Comparison of ENCODE assay signal across 10 cellular contexts in the genomic region with DNA sequence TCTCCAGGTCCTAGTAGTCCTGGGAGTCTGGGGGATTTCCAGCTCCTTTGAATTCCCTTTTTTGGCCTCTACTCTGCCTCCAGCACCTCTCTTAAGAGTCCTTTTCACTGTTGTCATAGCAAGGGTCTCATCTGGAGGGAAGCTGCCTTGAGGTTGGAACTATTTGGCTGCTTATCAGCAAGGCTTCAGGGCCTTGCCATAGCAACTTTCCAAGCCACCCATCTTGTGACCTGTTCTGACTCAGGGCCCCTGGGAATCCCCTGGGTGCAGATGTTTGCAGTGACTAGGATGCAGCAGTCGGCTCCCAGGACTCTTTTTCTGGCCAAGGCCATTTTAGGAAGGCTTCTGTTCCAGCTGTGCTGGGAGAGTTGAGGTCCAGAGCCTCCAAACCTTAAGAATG. TPM values are rescaled to one million over a fixed set of nuclear protein-coding genes. Genes with fewer than 3 reads are reported as not detected.
DNase-seq lines count a peak whose midpoint lies in the region; ATAC-seq, FAIRE-seq and TF ChIP-seq lines count a peak whose summit lies in the region.
"Had no signal": no experiment of that assay in that cellular context is flagged by ENCODE, and none has a peak within 500 bp of the region (broad histone marks: within the 10 kb centered on the region; RNA-seq: fewer than 3 reads in every experiment).

No MANE protein-coding gene starts in this region.

- H4K20me1 ChIP-seq in K562 (replicated peaks; ENCODE audit: control insufficient read depth, insufficient read depth, low read length) = no peaks in the 10 kb centered on the region

- H3K27ac Mint-ChIP-seq in CD14-positive monocyte (peak overlapping the region in 4 of 7 donors; percentile 26 to 61 (median 44)), naive B cell (peak overlapping the region in 5 of 6 donors; percentile 5 to 93 (median 82))
- no peak overlapping the region for H3K27ac Mint-ChIP-seq in CD4-positive, alpha-beta T cell
- H3K27ac Mint-ChIP-seq: activated naive CD8-positive, alpha-beta T cell had no signal

- no peak for TF ChIP-seq POLR2A in K562 (conservative IDR thresholded peaks at IDR 0.05)

- H3K9ac ChIP-seq in K562 (ENCODE audit: insufficient read depth in 1 of 2, low read depth in 2 of 2, low read length in 2 of 2) = no peak overlapping the region; a peak in 1 of 4 replicates

- CTCF ChIA-PET in K562 (lab: Yijun Ruan, JAX; ENCODE audit: low intra/inter-chr PET ratio) = interaction anchor here (0.5 kb wide), 1 partner anchor 14 kb away, joined by 3 read pairs; no protein-coding TSS in a partner anchor
- CTCF ChIA-PET in CD4-positive, alpha-beta T cell (lab: Charles Lee) = no interaction called here

- in situ Hi-C loops in K562 (cut with MboI) = no loop called here

- H3K4me1 Mint-ChIP-seq in CD14-positive monocyte = peaks cover 68% of the 10 kb centered on the region
- peaks cover 56 to 95% (median 73%) of the 10 kb centered on the region in 3 donors for H3K4me1 Mint-ChIP-seq in naive B cell
- peaks cover 14% of the 10 kb centered on the region for H3K4me1 Mint-ChIP-seq in CD4-positive, alpha-beta T cell (ENCODE audit: low read depth)

- no peaks in the 10 kb centered on the region for H3K36me3 ChIP-seq in K562 (ENCODE audit: control insufficient read depth, insufficient read depth, low read length)

- no peak overlapping the region; the same call in 1 of the 2 replicates for H3K4me2 ChIP-seq in K562 (ENCODE audit: insufficient read depth, low read length)

- no peaks in the 10 kb centered on the region for H3K9me1 ChIP-seq in K562 (ENCODE audit: control insufficient read depth, insufficient read depth, low read length)

- H3K9me3 Mint-ChIP-seq in CD14-positive monocyte = no peaks in the 10 kb centered on the region
- no peaks in the 10 kb centered on the region for H3K9me3 Mint-ChIP-seq in naive B cell
- no peaks in the 10 kb centered on the region for H3K9me3 Mint-ChIP-seq in CD4-positive, alpha-beta T cell

- peaks cover 10 to 20% of the 10 kb centered on the region in 2 experiments for H3K4me1 ChIP-seq in K562 (replicated peaks in 1 of 2; ENCODE audit: control insufficient read depth in 2 of 2, insufficient read depth in 2 of 2, low read length in 2 of 2)

- no peaks in the 10 kb centered on the region for H3K36me3 Mint-ChIP-seq in CD14-positive monocyte
- peaks cover 10 to 24% of the 10 kb centered on the region in 2 donors for H3K36me3 Mint-ChIP-seq in naive B cell
- H3K36me3 Mint-ChIP-seq in CD4-positive, alpha-beta T cell (ENCODE audit: low read depth) = no peaks in the 10 kb centered on the region
- H3K36me3 Mint-ChIP-seq: activated naive CD8-positive, alpha-beta T cell had no signal

- intact Hi-C loops in CD14-positive monocyte (cut with micrococcal nuclease) = loop anchor here in 1 of 2 donors (10.0 kb wide), 1 partner anchor 50 kb away; no protein-coding TSS in a partner anchor
- intact Hi-C loops in K562 (cut with micrococcal nuclease) = no loop called here
- intact Hi-C loops in CD4-positive, alpha-beta T cell (cut with DNase I, micrococcal nuclease) = no loop called here

- no peak for FAIRE-seq in K562 (lab: Jason Lieb, UNC)

- H3K9me3 ChIP-seq in K562 (replicated peaks; ENCODE audit: control insufficient read depth, insufficient read depth, low read depth, low read length) = no peaks in the 10 kb centered on the region
- no peaks in the 10 kb centered on the region for H3K9me3 ChIP-seq in CD4-positive, alpha-beta T cell (ENCODE audit: control insufficient read depth, low read length)

- 0 out of 2 replicates have a peak, but pooled peaks have one; percentile 10 for TF ChIP-seq EP300 in K562 (IDR thresholded peaks at IDR 0.05; ENCODE audit: low read length)

- H3K27ac ChIP-seq in K562 (ENCODE audit: extremely low read depth, low read depth, low read length) = no peak overlapping the region
- H3K27ac ChIP-seq in CD4-positive, alpha-beta T cell (ENCODE audit: low read depth, low read length) = no peak overlapping the region

- no peak overlapping the region; the same call in 1 of the 2 replicates for H2AFZ ChIP-seq in K562 (ENCODE audit: low read depth, low read length)

- no TSS peak for BruUV-seq in K562 (replicated peaks; lab: Mats Ljungman, UMichigan)

- TF ChIP-seq CTCF in CD14-positive monocyte (IDR thresholded peaks at IDR 0.05) (no peak), K562 (IDR thresholded peaks at IDR 0.05 in 2 of 3, conservative IDR thresholded peaks at IDR 0.05 in 1 of 3; ENCODE audit: insufficient read depth in 2 of 3, low read depth in 1 of 3, low read length in 3 of 3) (no peak)
- no peak for TF ChIP-seq CTCF in CD4-positive, alpha-beta T cell (IDR thresholded peaks at IDR 0.05)

- no peak for DNase-seq in CD14-positive monocyte (ENCODE audit: low spot score)
- peak in 2 of 4 experiments; percentile 22 to 77 for DNase-seq in K562 (ENCODE audit: extremely low read depth in 1 of 4, low spot score in 3 of 4)
- no peak for DNase-seq in naive B cell
- no peak for DNase-seq in CD4-positive, alpha-beta T cell

- no peak overlapping the region for H3K4me3 ChIP-seq in K562

- POLR2A ChIA-PET in K562 (lab: Yijun Ruan, JAX) = interaction anchor here (1.0 to 1.3 kb wide), 3 partner anchors 8 to 107 kb away, joined by 3 to 5 read pairs (median 5); no protein-coding TSS in a partner anchor
- POLR2A ChIA-PET in CD4-positive, alpha-beta T cell (lab: Charles Lee) = no interaction called here

- ATAC-seq in HG02981 (IDR thresholded peaks at IDR 0.05; ENCODE audit: unreplicated experiment) (peak; percentile 48), K562 (no peak; the same call in 2 of the 3 replicates), naive B cell (ENCODE audit: low read depth in 2 of 2) (peak; percentile 37 to 52), HG03571 (IDR thresholded peaks at IDR 0.05; ENCODE audit: unreplicated experiment) (no peak), HG02623 (IDR thresholded peaks at IDR 0.05; ENCODE audit: unreplicated experiment) (no peak), HG02588 (IDR thresholded peaks at IDR 0.05; ENCODE audit: unreplicated experiment) (no peak)
- no peak for ATAC-seq in CD4-positive, alpha-beta T cell (ENCODE audit: poor library complexity)
- ATAC-seq: left lobe of liver had no signal

- H3K4me3 Mint-ChIP-seq in CD14-positive monocyte (no peak overlapping the region), naive B cell (peak overlapping the region in 7 of 8 donors; percentile 47 to 81 (median 61))
- H3K4me3 Mint-ChIP-seq in CD4-positive, alpha-beta T cell = no peak overlapping the region
- H3K4me3 Mint-ChIP-seq: activated naive CD8-positive, alpha-beta T cell had no signal

- no peaks in the 10 kb centered on the region for H3K27me3 Mint-ChIP-seq in CD14-positive monocyte (ENCODE audit: low read depth in 3 of 3)
- H3K27me3 Mint-ChIP-seq in naive B cell = no peaks in the 10 kb centered on the region
- no peaks in the 10 kb centered on the region for H3K27me3 Mint-ChIP-seq in CD4-positive, alpha-beta T cell
- H3K27me3 Mint-ChIP-seq: activated naive CD8-positive, alpha-beta T cell had no signal

- no peaks in the 10 kb centered on the region for H3K27me3 ChIP-seq in K562 (ENCODE audit: control insufficient read depth in 2 of 2, insufficient read depth in 2 of 2, low read length in 2 of 2)
- H3K27me3 ChIP-seq in CD4-positive, alpha-beta T cell (ENCODE audit: control insufficient read depth, insufficient read depth, low read length) = no peaks in the 10 kb centered on the region

- WGBS in K562 (ENCODE audit: insufficient coverage, low coverage, missing lambda C conversion rate) = 0% methylated on average over 1 of the region's 1 CpG

- no peak for TF ChIP-seq RAD21 in K562 (CRISPR knock-in tag; conservative IDR thresholded peaks at IDR 0.05 in 1 of 2, IDR thresholded peaks at IDR 0.05 in 1 of 2)

- H3K79me2 ChIP-seq in K562 (ENCODE audit: control insufficient read depth, insufficient read depth, low read length) = no peaks in the 10 kb centered on the region

RNA-seq across cellular contexts. Expression of a gene that starts 12.4 kb away (rescaled TPM):
- polyA plus RNA-seq in CD14-positive monocyte = under 1 TPM; 0.67 to 0.84 TPM
- total RNA-seq in K562 (2011; cell fraction: chromatin; rRNA removed; ENCODE audit: low replicate concordance) = 1.0 TPM in 1 of 2 replicates, not detected in the other
- 0.83 and 0.92 TPM in 2 replicates for total RNA-seq in K562 (2011; cell fraction: nucleolus; rRNA removed)
- total RNA-seq in K562 (2011; cell fraction: nucleoplasm; rRNA removed) = 0.59 and 0.92 TPM in 2 replicates
- total RNA-seq in K562 (2014; rRNA removed) = 4.9 and 7.4 TPM in 2 replicates
- 1.6 and 2.9 TPM in 2 replicates for total RNA-seq in K562 (2014; rRNA removed; fragmentation: Illumina TruSeq; extraction: Trizol)
- 5.0 and 6.1 TPM in 2 replicates for total RNA-seq in K562 (2015; rRNA removed; fragmentation: Illumina TruSeq; extraction: Trizol)
- 4.7 and 5.1 TPM in 2 replicates for total RNA-seq in K562 (2021)
- polyA plus RNA-seq in K562 (2011; rRNA removed) = 3.0 and 4.6 TPM in 2 replicates
- 6.9 and 7.3 TPM in 2 replicates for polyA plus RNA-seq in K562 (2011; cell fraction: cytosol; rRNA removed)
- polyA plus RNA-seq in K562 (2011; cell fraction: nucleus; rRNA removed) = 3.2 and 3.7 TPM in 2 replicates
- 6.9 and 7.4 TPM in 2 replicates for polyA plus RNA-seq in K562 (2012)
- 6.2 and 7.0 TPM in 2 replicates for polyA plus RNA-seq in K562 (2014; fragmentation: Illumina TruSeq; extraction: Trizol)
- polyA plus RNA-seq in K562 (2014; fragmentation: Nextera tagmentation; extraction: Ambion mirVana) = under 1 TPM; 0.13 to 0.74 TPM
- polyA plus RNA-seq in K562 (2014; rRNA removed) = 5.7 and 7.6 TPM in 2 replicates
- polyA minus RNA-seq in K562 (2011; rRNA and poly(A)+ RNA removed) = 1.9 and 2.4 TPM in 2 replicates
- polyA minus RNA-seq in K562 (2011; cell fraction: cytosol; rRNA and poly(A)+ RNA removed) = 1.7 and 3.8 TPM in 2 replicates
- 0.44 and 0.81 TPM in 2 replicates for polyA minus RNA-seq in K562 (2011; cell fraction: nucleus; rRNA and poly(A)+ RNA removed)
- polyA plus RNA-seq in naive B cell (ENCODE audit: low read depth in 6 of 6) = 100 to 1,000 TPM in 4 of 6 donors, 10 to 100 TPM in 2; 74.7 to 219 (median 103) TPM
- total RNA-seq in CD4-positive, alpha-beta T cell = 1 to 10 TPM; 1.7 to 2.4 TPM

RNA-seq across cellular contexts. Expression of a gene that starts 56.8 kb away (rescaled TPM):
- polyA plus RNA-seq in CD14-positive monocyte (10 to 100 TPM; 11.1 to 15.6 TPM), K562 (2011; rRNA removed) (26.1 and 26.8 TPM in 2 replicates), K562 (2014; fragmentation: Illumina TruSeq; extraction: Trizol) (6.8 and 7.2 TPM in 2 replicates), K562 (2014; fragmentation: Nextera tagmentation; extraction: Ambion mirVana) (1 to 10 TPM; 2.4 to 3.6 TPM), K562 (2014; rRNA removed) (8.9 and 10.9 TPM in 2 replicates), naive B cell (ENCODE audit: low read depth in 6 of 6) (1 to 10 TPM; 1.7 to 7.6 (median 4.6) TPM)
- 5.1 and 18.6 TPM in 2 replicates for total RNA-seq in K562 (2011; cell fraction: chromatin; rRNA removed; ENCODE audit: low replicate concordance)
- total RNA-seq in K562 (2011; cell fraction: nucleolus; rRNA removed) = 7.1 and 11.2 TPM in 2 replicates
- total RNA-seq in K562 (2011; cell fraction: nucleoplasm; rRNA removed) = 5.2 and 11.3 TPM in 2 replicates
- total RNA-seq in K562 (2014; rRNA removed) (4.0 and 8.2 TPM in 2 replicates), K562 (2014; rRNA removed; fragmentation: Illumina TruSeq; extraction: Trizol) (3.4 and 4.4 TPM in 2 replicates), K562 (2015; rRNA removed; fragmentation: Illumina TruSeq; extraction: Trizol) (4.6 and 5.3 TPM in 2 replicates), K562 (2021) (7.0 and 7.3 TPM in 2 replicates)
- 30.9 and 33.5 TPM in 2 replicates for polyA plus RNA-seq in K562 (2011; cell fraction: cytosol; rRNA removed)
- polyA plus RNA-seq in K562 (2011; cell fraction: nucleus; rRNA removed) = 42.7 and 47.8 TPM in 2 replicates
- 5.7 and 7.4 TPM in 2 replicates for polyA plus RNA-seq in K562 (2012)
- polyA minus RNA-seq in K562 (2011; rRNA and poly(A)+ RNA removed) = 11.8 and 15.5 TPM in 2 replicates
- 8.0 and 11.6 TPM in 2 replicates for polyA minus RNA-seq in K562 (2011; cell fraction: cytosol; rRNA and poly(A)+ RNA removed)
- polyA minus RNA-seq in K562 (2011; cell fraction: nucleus; rRNA and poly(A)+ RNA removed) = 6.2 and 6.8 TPM in 2 replicates
- total RNA-seq in CD4-positive, alpha-beta T cell = 10 to 100 TPM; 31.7 to 32.8 TPM

Comparison
In these comparisons a context has a peak if more than half of its experiments do, and no peak if none do; other contexts are left out.
1. H3K4me3 Mint-ChIP-seq: peak in naive B cell (7 of 8); none in CD14-positive monocyte (0 of 2) and CD4-positive, alpha-beta T cell (single experiment).
2. ATAC-seq: peak in HG02981 (single experiment) and naive B cell (2 of 2); none in K562 (single experiment), HG03571 (single experiment), HG02623 (single experiment), CD4-positive, alpha-beta T cell (single experiment) and HG02588 (single experiment).
3. RNA of a gene that starts 12.4 kb away (polyA plus RNA-seq): 74.7 to 219 TPM in naive B cell; 0.13 to 7.6 TPM in K562 and 0.67 to 0.84 TPM in CD14-positive monocyte; every median in the first group is over 4 times any median in the second.